Comparison of ENCODE assay signal across 9 cellular contexts in the genomic region with DNA sequence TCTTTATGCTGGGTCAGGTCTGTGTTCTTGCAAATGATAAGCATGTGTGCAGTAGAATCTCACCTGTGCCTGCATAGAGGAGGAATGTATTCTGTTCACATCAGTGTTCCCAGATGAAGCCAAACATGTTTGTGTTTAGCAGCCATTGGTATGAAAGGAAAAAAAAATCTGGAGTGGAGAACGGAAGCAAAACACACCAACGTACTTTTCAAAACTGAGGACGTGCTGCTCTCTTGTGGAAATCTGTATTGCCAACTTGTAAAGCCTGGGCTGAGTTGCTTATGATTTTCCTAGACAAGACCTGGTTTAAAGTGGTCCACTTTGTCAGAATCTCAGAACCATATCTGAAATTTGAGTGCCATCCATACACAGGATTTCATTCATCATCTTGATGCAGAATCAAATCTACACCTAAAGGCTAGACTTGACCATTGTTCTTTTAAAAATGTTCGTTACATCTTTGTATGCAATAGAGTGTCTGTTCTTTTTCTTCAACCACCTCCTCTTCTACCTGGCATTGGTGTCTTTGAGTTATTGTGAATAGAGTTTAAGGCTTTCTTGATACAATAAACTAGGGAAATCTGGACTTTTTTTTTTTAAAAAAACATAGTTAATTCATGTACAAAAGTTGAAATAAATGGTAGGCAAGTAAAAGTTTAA.
DNase-seq lines count a peak whose midpoint lies in the region; ATAC-seq and TF ChIP-seq lines count a peak whose summit lies in the region.
"Had no signal": no experiment of that assay in that cellular context is flagged by ENCODE, and none has a peak within 500 bp of the region (broad histone marks: within the 10 kb centered on the region; RNA-seq: fewer than 3 reads in every experiment).

No MANE protein-coding gene starts in this region.

- no peak for ATAC-seq in GM21515 (IDR thresholded peaks at IDR 0.05; ENCODE audit: unreplicated experiment)

- H3K9ac ChIP-seq in GM23248, result no peak overlapping the region

- H3K4me3 ChIP-seq in AG10803 (ENCODE audit: low read length) (no peak overlapping the region), GM23248 (no peak overlapping the region), dorsolateral prefrontal cortex (peak overlapping the region in 42 of 59 donors; percentile 2 to 58 (median 35))
- H3K4me3 ChIP-seq: skin epidermis had no signal

- no peaks in the 10 kb centered on the region for H3F3A ChIP-seq in GM23248 (ENCODE audit: insufficient read depth)

- H3K4me2 ChIP-seq in GM23248 (ENCODE audit: unreplicated experiment), result peak overlapping the region; percentile 49

- no peaks in the 10 kb centered on the region for H4K20me1 ChIP-seq in GM23248 (ENCODE audit: insufficient read depth)

- DNase-seq in AG10803 (ENCODE audit: low read depth), result peak; percentile 46
- peak; percentile 39 for DNase-seq in GM23248
- DNase-seq in NCI-H460 (ENCODE audit: extremely low read depth, low read depth), result peak; percentile 41
- peak in 3 of 10 donors; percentile 5 to 23 (median 16) for DNase-seq in dorsolateral prefrontal cortex
- peak; percentile 63 for DNase-seq in pons (ENCODE audit: low spot score)
- DNase-seq in effector CD8-positive, alpha-beta T cell (lab: John Stamatoyannopoulos, UW), result no peak
- no peak for DNase-seq in activated CD4-positive, alpha-beta T cell treated with anti-CD3 and anti-CD28 coated beads, Interleukin-2, amount 50 U/mL, for 48 hours

- H3K27me3 ChIP-seq in GM23248 (replicated peaks; ENCODE audit: insufficient read depth) (no peaks in the 10 kb centered on the region), dorsolateral prefrontal cortex (no peaks in the 10 kb centered on the region)

- 19 to 25% methylated on average over 4 of the region's 4 CpGs for WGBS in GM23248 (ENCODE audit: low coverage in 1 of 2, low lambda C conversion rate in 2 of 2, missing lambda C conversion rate in 2 of 2), 2 experiments

- no peaks in the 10 kb centered on the region for H3K9me3 ChIP-seq in GM23248 (ENCODE audit: low read depth)

- intact Hi-C loops in dorsolateral prefrontal cortex (cut with DNase I), result no loop called here

- H3K36me3 ChIP-seq in GM23248 (ENCODE audit: low read depth), result no peaks in the 10 kb centered on the region

- peak overlapping the region; percentile 73 for H2AFZ ChIP-seq in GM23248

- TF ChIP-seq CTCF in AG10803 (conservative IDR thresholded peaks at IDR 0.05; ENCODE audit: low read length) (peak; percentile 49), dorsolateral prefrontal cortex (IDR thresholded peaks at IDR 0.05 in 54 of 56, conservative IDR thresholded peaks at IDR 0.05 in 2 of 56; ENCODE audit: low read depth in 1 of 56, partially characterized antibody in 56 of 56) (peak in 54 of 56 donors; percentile 11 to 68 (median 48))

- H3K9me2 ChIP-seq in GM23248 (ENCODE audit: insufficient read depth), result no peaks in the 10 kb centered on the region

- H3K4me1 ChIP-seq in GM23248 (ENCODE audit: insufficient read depth), result peaks cover 8% of the 10 kb centered on the region; the same call in 1 of the 2 replicates

- in situ Hi-C loops in GM23248 (cut with MboI), result no loop called here

- no peaks in the 10 kb centered on the region for H3K79me2 ChIP-seq in GM23248 (ENCODE audit: insufficient read depth)

- H3K27ac ChIP-seq in GM23248 (no peak overlapping the region), dorsolateral prefrontal cortex (peak overlapping the region in 15 of 59 donors; percentile 4 to 63 (median 36))
- H3K27ac ChIP-seq: skin epidermis had no signal

Comparison
In these comparisons a context has a peak if more than half of its experiments do, and no peak if none do; other contexts are left out.
1. DNase-seq: peak in AG10803 (single experiment), GM23248 (single experiment), NCI-H460 (single experiment) and pons (single experiment); none in effector CD8-positive, alpha-beta T cell (single experiment) and activated CD4-positive, alpha-beta T cell treated with anti-CD3 and anti-CD28 coated beads, Interleukin-2, amount 50 U/mL, for 48 hours (0 of 2).
2. H3K4me3 ChIP-seq: peak in dorsolateral prefrontal cortex (42 of 59); none in AG10803 (single experiment) and GM23248 (single experiment).